ENCODE assay signal across 1 cellular context in the genomic region with DNA sequence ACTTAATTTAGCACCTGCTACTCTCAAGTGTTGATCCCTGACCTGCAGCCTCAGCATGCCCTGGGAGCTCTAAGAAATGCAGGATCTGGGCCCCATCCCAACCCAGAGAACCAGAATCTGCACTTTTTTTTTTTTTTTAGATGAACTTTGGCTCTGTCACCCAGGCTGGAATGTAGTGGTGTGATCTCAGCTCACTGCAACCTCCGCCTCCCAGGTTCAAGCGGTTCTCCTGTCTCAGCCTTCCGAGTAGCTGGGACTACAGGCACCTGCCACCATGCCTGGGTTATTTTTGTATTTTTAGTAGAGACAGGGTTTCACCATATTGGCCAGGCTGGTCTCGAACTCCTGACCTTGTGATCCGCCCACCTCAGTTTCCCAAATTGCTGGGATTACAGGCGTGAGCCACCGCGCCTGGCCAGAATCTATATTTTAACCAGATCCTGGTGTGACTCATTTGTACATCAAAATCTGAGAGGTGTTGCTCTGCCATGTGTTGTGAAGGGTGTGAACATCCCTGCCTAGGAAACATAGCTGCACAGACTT.
TF ChIP-seq lines count a peak whose summit lies in the region.
"Not testable (repeated sequence)": the region's sequence is repeated elsewhere in the genome, so short reads cannot be mapped to it uniquely, and the experiment has no call there.

No MANE protein-coding gene starts in this region.

TF ChIP-seq in HepG2, 621 proteins besides CTCF, POLR2A, EP300 and RAD21 (continues in another document):
- peak; percentile 87; the same call in 1 of the 2 replicates for TF ChIP-seq SNAI1 (CRISPR knock-in tag; IDR thresholded peaks at IDR 0.05; ENCODE audit: borderline replicate concordance)
- peak; percentile 71; the same call in 1 of the 2 replicates for TF ChIP-seq HDAC1 (CRISPR knock-in tag; IDR thresholded peaks at IDR 0.05)
- peak; percentile 49; the same call in 1 of the 2 replicates for TF ChIP-seq MEIS2 (CRISPR knock-in tag; IDR thresholded peaks at IDR 0.05)
- TF ChIP-seq SKI (IDR thresholded peaks at IDR 0.05; ENCODE audit: partially characterized antibody), result peak; percentile 30
- TF ChIP-seq, protein P1, sequence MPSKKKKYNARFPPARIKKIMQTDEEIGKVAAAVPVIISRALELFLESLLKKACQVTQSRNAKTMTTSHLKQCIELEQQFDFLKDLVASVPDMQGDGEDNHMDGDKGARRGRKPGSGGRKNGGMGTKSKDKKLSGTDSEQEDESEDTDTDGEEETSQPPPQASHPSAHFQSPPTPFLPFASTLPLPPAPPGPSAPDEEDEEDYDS (CRISPR knock-in tag; IDR thresholded peaks at IDR 0.05), result peak; percentile 36; the same call in 1 of the 2 replicates
- TF ChIP-seq, protein P2, sequence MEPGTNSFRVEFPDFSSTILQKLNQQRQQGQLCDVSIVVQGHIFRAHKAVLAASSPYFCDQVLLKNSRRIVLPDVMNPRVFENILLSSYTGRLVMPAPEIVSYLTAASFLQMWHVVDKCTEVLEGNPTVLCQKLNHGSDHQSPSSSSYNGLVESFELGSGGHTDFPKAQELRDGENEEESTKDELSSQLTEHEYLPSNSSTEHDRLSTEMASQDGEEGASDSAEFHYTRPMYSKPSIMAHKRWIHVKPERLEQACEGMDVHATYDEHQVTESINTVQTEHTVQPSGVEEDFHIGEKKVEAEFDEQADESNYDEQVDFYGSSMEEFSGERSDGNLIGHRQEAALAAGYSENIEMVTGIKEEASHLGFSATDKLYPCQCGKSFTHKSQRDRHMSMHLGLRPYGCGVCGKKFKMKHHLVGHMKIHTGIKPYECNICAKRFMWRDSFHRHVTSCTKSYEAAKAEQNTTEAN (CRISPR knock-in tag; conservative IDR thresholded peaks at IDR 0.05), result 0 out of 2 replicates have a peak, but pooled peaks have one; percentile 57
- TF ChIP-seq, protein P3, sequence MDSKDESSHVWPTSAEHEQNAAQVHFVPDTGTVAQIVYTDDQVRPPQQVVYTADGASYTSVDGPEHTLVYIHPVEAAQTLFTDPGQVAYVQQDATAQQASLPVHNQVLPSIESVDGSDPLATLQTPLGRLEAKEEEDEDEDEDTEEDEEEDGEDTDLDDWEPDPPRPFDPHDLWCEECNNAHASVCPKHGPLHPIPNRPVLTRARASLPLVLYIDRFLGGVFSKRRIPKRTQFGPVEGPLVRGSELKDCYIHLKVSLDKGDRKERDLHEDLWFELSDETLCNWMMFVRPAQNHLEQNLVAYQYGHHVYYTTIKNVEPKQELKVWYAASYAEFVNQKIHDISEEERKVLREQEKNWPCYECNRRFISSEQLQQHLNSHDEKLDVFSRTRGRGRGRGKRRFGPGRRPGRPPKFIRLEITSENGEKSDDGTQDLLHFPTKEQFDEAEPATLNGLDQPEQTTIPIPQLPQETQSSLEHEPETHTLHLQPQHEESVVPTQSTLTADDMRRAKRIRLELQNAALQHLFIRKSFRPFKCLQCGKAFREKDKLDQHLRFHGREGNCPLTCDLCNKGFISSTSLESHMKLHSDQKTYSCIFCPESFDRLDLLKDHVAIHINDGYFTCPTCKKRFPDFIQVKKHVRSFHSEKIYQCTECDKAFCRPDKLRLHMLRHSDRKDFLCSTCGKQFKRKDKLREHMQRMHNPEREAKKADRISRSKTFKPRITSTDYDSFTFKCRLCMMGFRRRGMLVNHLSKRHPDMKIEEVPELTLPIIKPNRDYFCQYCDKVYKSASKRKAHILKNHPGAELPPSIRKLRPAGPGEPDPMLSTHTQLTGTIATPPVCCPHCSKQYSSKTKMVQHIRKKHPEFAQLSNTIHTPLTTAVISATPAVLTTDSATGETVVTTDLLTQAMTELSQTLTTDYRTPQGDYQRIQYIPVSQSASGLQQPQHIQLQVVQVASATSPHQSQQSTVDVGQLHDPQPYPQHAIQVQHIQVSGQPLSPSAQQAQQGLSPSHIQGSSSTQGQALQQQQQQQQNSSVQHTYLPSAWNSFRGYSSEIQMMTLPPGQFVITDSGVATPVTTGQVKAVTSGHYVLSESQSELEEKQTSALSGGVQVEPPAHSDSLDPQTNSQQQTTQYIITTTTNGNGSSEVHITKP (CRISPR knock-in tag; IDR thresholded peaks at IDR 0.05; ENCODE audit: low read depth), result peak; percentile 39; the same call in 1 of the 2 replicates
- peak; percentile 28; the same call in 1 of the 2 replicates for TF ChIP-seq REPIN1 (CRISPR knock-in tag; IDR thresholded peaks at IDR 0.05; ENCODE audit: borderline replicate concordance, low read depth)
- 0 out of 2 replicates have a peak, but pooled peaks have one; percentile 50 for TF ChIP-seq ZNF747 (CRISPR knock-in tag; IDR thresholded peaks at IDR 0.05; ENCODE audit: borderline replicate concordance)
- TF ChIP-seq GATAD1 (CRISPR knock-in tag; IDR thresholded peaks at IDR 0.05), result peak; percentile 11; the same call in 1 of the 2 replicates
- TF ChIP-seq ZNF34 (CRISPR knock-in tag; IDR thresholded peaks at IDR 0.05; ENCODE audit: borderline replicate concordance), result peak; percentile 92; the same call in 1 of the 2 replicates
- TF ChIP-seq SOX13 (IDR thresholded peaks at IDR 0.05), result not testable (repeated sequence)
- peak in 1 of 2 experiments; percentile 55; a peak in 2 of 4 replicates for TF ChIP-seq SOX13 (CRISPR knock-in tag; conservative IDR thresholded peaks at IDR 0.05 in 1 of 2, IDR thresholded peaks at IDR 0.05 in 1 of 2)
- TF ChIP-seq FOSL2 (CRISPR knock-in tag; IDR thresholded peaks at IDR 0.05), result peak; percentile 40; the same call in 1 of the 2 replicates
- TF ChIP-seq, protein P4, sequence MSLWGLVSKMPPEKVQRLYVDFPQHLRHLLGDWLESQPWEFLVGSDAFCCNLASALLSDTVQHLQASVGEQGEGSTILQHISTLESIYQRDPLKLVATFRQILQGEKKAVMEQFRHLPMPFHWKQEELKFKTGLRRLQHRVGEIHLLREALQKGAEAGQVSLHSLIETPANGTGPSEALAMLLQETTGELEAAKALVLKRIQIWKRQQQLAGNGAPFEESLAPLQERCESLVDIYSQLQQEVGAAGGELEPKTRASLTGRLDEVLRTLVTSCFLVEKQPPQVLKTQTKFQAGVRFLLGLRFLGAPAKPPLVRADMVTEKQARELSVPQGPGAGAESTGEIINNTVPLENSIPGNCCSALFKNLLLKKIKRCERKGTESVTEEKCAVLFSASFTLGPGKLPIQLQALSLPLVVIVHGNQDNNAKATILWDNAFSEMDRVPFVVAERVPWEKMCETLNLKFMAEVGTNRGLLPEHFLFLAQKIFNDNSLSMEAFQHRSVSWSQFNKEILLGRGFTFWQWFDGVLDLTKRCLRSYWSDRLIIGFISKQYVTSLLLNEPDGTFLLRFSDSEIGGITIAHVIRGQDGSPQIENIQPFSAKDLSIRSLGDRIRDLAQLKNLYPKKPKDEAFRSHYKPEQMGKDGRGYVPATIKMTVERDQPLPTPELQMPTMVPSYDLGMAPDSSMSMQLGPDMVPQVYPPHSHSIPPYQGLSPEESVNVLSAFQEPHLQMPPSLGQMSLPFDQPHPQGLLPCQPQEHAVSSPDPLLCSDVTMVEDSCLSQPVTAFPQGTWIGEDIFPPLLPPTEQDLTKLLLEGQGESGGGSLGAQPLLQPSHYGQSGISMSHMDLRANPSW (CRISPR knock-in tag; IDR thresholded peaks at IDR 0.05; ENCODE audit: borderline replicate concordance), result peak; percentile 65; the same call in 1 of the 2 replicates
- TF ChIP-seq, protein P5, sequence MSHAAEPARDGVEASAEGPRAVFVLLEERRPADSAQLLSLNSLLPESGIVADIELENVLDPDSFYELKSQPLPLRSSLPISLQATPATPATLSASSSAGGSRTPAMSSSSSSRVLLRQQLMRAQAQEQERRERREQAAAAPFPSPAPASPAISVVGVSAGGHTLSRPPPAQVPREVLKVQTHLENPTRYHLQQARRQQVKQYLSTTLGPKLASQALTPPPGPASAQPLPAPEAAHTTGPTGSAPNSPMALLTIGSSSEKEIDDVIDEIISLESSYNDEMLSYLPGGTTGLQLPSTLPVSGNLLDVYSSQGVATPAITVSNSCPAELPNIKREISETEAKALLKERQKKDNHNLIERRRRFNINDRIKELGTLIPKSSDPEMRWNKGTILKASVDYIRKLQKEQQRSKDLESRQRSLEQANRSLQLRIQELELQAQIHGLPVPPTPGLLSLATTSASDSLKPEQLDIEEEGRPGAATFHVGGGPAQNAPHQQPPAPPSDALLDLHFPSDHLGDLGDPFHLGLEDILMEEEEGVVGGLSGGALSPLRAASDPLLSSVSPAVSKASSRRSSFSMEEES (CRISPR knock-in tag; IDR thresholded peaks at IDR 0.05), result peak; percentile 8; the same call in 1 of the 2 replicates
- TF ChIP-seq, protein P6, sequence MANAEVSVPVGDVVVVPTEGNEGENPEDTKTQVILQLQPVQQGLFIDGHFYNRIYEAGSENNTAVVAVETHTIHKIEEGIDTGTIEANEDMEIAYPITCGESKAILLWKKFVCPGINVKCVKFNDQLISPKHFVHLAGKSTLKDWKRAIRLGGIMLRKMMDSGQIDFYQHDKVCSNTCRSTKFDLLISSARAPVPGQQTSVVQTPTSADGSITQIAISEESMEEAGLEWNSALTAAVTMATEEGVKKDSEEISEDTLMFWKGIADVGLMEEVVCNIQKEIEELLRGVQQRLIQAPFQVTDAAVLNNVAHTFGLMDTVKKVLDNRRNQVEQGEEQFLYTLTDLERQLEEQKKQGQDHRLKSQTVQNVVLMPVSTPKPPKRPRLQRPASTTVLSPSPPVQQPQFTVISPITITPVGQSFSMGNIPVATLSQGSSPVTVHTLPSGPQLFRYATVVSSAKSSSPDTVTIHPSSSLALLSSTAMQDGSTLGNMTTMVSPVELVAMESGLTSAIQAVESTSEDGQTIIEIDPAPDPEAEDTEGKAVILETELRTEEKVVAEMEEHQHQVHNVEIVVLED (CRISPR knock-in tag; IDR thresholded peaks at IDR 0.05; ENCODE audit: borderline replicate concordance), result peak; percentile 27; the same call in 1 of the 2 replicates
- peak; percentile 75; the same call in 1 of the 2 replicates for TF ChIP-seq ADNP (CRISPR knock-in tag; IDR thresholded peaks at IDR 0.05)
- TF ChIP-seq, protein P7, sequence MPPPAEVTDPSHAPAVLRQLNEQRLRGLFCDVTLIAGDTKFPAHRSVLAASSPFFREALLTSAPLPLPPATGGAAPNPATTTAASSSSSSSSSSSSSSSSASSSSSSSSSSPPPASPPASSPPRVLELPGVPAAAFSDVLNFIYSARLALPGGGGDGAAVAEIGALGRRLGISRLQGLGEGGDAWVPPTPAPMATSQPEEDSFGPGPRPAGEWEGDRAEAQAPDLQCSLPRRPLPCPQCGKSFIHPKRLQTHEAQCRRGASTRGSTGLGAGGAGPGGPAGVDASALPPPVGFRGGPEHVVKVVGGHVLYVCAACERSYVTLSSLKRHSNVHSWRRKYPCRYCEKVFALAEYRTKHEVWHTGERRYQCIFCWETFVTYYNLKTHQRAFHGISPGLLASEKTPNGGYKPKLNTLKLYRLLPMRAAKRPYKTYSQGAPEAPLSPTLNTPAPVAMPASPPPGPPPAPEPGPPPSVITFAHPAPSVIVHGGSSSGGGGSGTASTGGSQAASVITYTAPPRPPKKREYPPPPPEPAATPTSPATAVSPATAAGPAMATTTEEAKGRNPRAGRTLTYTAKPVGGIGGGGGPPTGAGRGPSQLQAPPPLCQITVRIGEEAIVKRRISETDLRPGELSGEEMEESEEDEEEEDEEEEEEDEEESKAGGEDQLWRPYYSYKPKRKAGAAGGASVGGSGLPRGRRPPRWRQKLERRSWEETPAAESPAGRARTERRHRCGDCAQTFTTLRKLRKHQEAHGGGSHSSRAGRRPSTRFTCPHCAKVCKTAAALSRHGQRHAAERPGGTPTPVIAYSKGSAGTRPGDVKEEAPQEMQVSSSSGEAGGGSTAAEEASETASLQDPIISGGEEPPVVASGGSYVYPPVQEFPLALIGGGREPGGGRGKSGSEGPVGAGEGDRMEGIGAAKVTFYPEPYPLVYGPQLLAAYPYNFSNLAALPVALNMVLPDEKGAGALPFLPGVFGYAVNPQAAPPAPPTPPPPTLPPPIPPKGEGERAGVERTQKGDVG (CRISPR knock-in tag; IDR thresholded peaks at IDR 0.05; ENCODE audit: borderline replicate concordance), result peak; percentile 54; the same call in 1 of the 2 replicates
- peak; percentile 63; the same call in 1 of the 2 replicates for TF ChIP-seq MTA1 (CRISPR knock-in tag; IDR thresholded peaks at IDR 0.05; ENCODE audit: borderline replicate concordance)
- TF ChIP-seq, protein P8, sequence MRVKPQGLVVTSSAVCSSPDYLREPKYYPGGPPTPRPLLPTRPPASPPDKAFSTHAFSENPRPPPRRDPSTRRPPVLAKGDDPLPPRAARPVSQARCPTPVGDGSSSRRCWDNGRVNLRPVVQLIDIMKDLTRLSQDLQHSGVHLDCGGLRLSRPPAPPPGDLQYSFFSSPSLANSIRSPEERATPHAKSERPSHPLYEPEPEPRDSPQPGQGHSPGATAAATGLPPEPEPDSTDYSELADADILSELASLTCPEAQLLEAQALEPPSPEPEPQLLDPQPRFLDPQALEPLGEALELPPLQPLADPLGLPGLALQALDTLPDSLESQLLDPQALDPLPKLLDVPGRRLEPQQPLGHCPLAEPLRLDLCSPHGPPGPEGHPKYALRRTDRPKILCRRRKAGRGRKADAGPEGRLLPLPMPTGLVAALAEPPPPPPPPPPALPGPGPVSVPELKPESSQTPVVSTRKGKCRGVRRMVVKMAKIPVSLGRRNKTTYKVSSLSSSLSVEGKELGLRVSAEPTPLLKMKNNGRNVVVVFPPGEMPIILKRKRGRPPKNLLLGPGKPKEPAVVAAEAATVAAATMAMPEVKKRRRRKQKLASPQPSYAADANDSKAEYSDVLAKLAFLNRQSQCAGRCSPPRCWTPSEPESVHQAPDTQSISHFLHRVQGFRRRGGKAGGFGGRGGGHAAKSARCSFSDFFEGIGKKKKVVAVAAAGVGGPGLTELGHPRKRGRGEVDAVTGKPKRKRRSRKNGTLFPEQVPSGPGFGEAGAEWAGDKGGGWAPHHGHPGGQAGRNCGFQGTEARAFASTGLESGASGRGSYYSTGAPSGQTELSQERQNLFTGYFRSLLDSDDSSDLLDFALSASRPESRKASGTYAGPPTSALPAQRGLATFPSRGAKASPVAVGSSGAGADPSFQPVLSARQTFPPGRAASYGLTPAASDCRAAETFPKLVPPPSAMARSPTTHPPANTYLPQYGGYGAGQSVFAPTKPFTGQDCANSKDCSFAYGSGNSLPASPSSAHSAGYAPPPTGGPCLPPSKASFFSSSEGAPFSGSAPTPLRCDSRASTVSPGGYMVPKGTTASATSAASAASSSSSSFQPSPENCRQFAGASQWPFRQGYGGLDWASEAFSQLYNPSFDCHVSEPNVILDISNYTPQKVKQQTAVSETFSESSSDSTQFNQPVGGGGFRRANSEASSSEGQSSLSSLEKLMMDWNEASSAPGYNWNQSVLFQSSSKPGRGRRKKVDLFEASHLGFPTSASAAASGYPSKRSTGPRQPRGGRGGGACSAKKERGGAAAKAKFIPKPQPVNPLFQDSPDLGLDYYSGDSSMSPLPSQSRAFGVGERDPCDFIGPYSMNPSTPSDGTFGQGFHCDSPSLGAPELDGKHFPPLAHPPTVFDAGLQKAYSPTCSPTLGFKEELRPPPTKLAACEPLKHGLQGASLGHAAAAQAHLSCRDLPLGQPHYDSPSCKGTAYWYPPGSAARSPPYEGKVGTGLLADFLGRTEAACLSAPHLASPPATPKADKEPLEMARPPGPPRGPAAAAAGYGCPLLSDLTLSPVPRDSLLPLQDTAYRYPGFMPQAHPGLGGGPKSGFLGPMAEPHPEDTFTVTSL (CRISPR knock-in tag; IDR thresholded peaks at IDR 0.05; ENCODE audit: borderline replicate concordance), result peak; percentile 87
- TF ChIP-seq SALL1 (CRISPR knock-in tag; IDR thresholded peaks at IDR 0.05), result peak; percentile 85
- 0 out of 2 replicates have a peak, but pooled peaks have one; percentile 19 for TF ChIP-seq ELF1 (CRISPR knock-in tag; IDR thresholded peaks at IDR 0.05)
- peak; percentile 76 for TF ChIP-seq BRD4 (CRISPR knock-in tag; IDR thresholded peaks at IDR 0.05)
- peak; percentile 62; the same call in 1 of the 2 replicates for TF ChIP-seq DPF2 (CRISPR knock-in tag; IDR thresholded peaks at IDR 0.05; ENCODE audit: borderline replicate concordance, low read depth)
